16 cellular contexts compared by ENCODE assay signal in genomic region chr5:80701597-80701996, GRCh38.
"Had no signal": no experiment of that assay in that cellular context is flagged by ENCODE, and none has a peak within 500 bp of the region (broad histone marks: within the 10 kb centered on the region; RNA-seq: fewer than 3 reads in every experiment).

No MANE protein-coding gene starts in this region.

- H3K4me1 Mint-ChIP-seq: nephron had no signal

- H3K27ac ChIP-seq: brain microvascular endothelial cell had no signal

- H3K27me3 ChIP-seq: brain microvascular endothelial cell had no signal

- H3K36me3 ChIP-seq: brain microvascular endothelial cell had no signal

- H3K9me3 Mint-ChIP-seq: activated CD4-positive, alpha-beta memory T cell treated with anti-CD3 and anti-CD28 coated beads, Interleukin-2, amount 10 ng/mL, durations not matched to agents 7 days and 5 days; activated naive CD4-positive, alpha-beta T cell treated with anti-CD3 and anti-CD28 coated beads, Interleukin-2, amount 10 ng/mL, durations not matched to agents 7 days and 5 days; effector memory CD8-positive, alpha-beta T cell; nephron had no signal

- H3K4me3 Mint-ChIP-seq: activated CD4-positive, alpha-beta memory T cell treated with anti-CD3 and anti-CD28 coated beads, Interleukin-2, amount 10 ng/mL, durations not matched to agents 7 days and 5 days; activated naive CD4-positive, alpha-beta T cell treated with anti-CD3 and anti-CD28 coated beads, Interleukin-2, amount 10 ng/mL, durations not matched to agents 7 days and 5 days; effector memory CD8-positive, alpha-beta T cell; nephron had no signal

- H3K27ac Mint-ChIP-seq: activated CD4-positive, alpha-beta memory T cell treated with anti-CD3 and anti-CD28 coated beads, Interleukin-2, amount 10 ng/mL, durations not matched to agents 7 days and 5 days; activated naive CD4-positive, alpha-beta T cell treated with anti-CD3 and anti-CD28 coated beads, Interleukin-2, amount 10 ng/mL, durations not matched to agents 7 days and 5 days had no signal

- H3K27me3 Mint-ChIP-seq: activated CD4-positive, alpha-beta memory T cell treated with anti-CD3 and anti-CD28 coated beads, Interleukin-2, amount 10 ng/mL, durations not matched to agents 7 days and 5 days; activated naive CD4-positive, alpha-beta T cell treated with anti-CD3 and anti-CD28 coated beads, Interleukin-2, amount 10 ng/mL, durations not matched to agents 7 days and 5 days; effector memory CD8-positive, alpha-beta T cell had no signal

- DNase-seq: activated CD4-positive, alpha-beta memory T cell treated with anti-CD3 and anti-CD28 coated beads, Interleukin-2, amount 10 ng/mL, durations not matched to agents 7 days and 5 days; activated CD8-positive, alpha-beta memory T cell treated with anti-CD3 and anti-CD28 coated beads, Interleukin-2, amount 50 U/mL, for 48 hours; activated naive CD4-positive, alpha-beta T cell treated with anti-CD3 and anti-CD28 coated beads, Interleukin-2, amount 10 ng/mL, durations not matched to agents 7 days and 5 days; amniotic stem cell; brain microvascular endothelial cell; effector memory CD8-positive, alpha-beta T cell; foreskin melanocyte; head of caudate nucleus; left colon; stimulated activated CD4-positive, alpha-beta T cell treated with anti-CD3 and anti-CD28 coated beads, Interleukin-12 subunit alpha, Interleukin-12 subunit beta, amount 100 ng/mL, for 4 hours; stimulated activated naive CD4-positive, alpha-beta T cell; substantia nigra; trophoblast cell had no signal

- H3K4me3 ChIP-seq: lung had no signal

- ATAC-seq: activated CD4-positive, CD25-positive, alpha-beta regulatory T cell treated with anti-CD3 and anti-CD28 coated beads, Interleukin-2, amount 50 U/mL, for 24 hours; effector memory CD8-positive, alpha-beta T cell; left colon had no signal
